ENCODE assay signal across 1 cellular context in the genomic region with DNA sequence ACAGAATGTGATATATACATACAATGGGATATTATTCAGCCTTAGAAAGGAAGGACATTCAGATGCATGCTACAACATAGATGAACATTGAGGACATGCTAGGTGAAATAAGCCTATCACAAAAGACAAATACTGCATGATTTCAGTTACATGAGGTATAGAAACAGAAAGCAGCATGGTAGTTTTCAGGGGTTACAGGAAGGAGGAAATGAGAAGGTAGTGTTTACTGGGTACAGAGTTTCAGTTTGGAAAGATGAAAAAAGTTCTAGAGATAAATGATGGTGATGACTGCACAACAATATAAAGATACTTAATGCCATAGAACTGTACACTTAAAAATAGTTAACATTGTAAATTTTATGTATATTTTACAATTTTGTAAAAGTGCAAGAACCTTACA.
TF ChIP-seq lines count a peak whose summit lies in the region.

No MANE protein-coding gene starts in this region.

TF ChIP-seq in GM12878, 131 proteins besides CTCF, POLR2A, EP300 and RAD21 (continued from another document):
- TF ChIP-seq RCOR1 (conservative IDR thresholded peaks at IDR 0.05; ENCODE audit: low read depth, low read length): no peak
- no peak for TF ChIP-seq ZNF217 (IDR thresholded peaks at IDR 0.05)
- TF ChIP-seq IRF4 (IDR thresholded peaks at IDR 0.05; ENCODE audit: low read depth, low read length): no peak
- TF ChIP-seq SMAD5 (IDR thresholded peaks at IDR 0.05; ENCODE audit: low read depth): no peak
- TF ChIP-seq MXI1 (IDR thresholded peaks at IDR 0.05; ENCODE audit: low read depth, low read length): no peak
- TF ChIP-seq CHD1 (IDR thresholded peaks at IDR 0.05; ENCODE audit: low read depth, low read length): no peak
TF ChIP-seq in GM12878: peak in this region for 0.
